In the genomic region with DNA sequence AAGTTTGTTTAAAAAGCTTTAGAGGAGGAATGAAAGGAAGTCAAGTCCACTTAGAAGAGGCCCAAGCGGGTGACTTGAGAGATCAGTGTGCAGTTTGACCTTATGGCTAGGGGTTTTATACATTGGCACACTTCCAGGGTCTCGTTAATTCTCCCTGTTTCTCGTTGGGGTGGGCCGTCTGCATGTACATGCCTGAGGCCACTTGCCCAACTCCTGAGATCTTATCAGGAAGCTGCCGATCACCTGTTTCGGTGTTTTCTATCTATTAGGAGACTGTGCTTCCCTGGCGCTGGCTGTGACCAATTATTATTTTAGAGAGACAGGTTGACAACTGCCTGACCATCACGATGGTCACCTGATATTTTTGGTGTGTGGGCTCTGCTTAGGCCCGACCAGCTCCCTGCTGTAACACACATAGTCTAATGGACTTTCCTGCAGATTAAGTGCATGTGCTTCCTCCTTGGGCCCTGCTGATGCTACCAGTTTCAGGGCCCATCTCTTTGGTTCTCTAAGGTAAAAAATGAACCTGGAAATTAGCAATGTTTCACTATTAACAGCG, we compare ENCODE assay signal across 9 cellular contexts. TPM values are rescaled to one million over a fixed set of nuclear protein-coding genes. Genes with fewer than 3 reads are reported as not detected.
DNase-seq lines count a peak whose midpoint lies in the region; ATAC-seq, FAIRE-seq and TF ChIP-seq lines count a peak whose summit lies in the region.
"Had no signal": no experiment of that assay in that cellular context is flagged by ENCODE, and none has a peak within 500 bp of the region (broad histone marks: within the 10 kb centered on the region; RNA-seq: fewer than 3 reads in every experiment).

No MANE protein-coding gene starts in this region.

- peaks cover 4% of the 10 kb centered on the region for H3K9me3 Mint-ChIP-seq in activated naive CD8-positive, alpha-beta T cell treated with anti-CD3 and anti-CD28 coated beads for 36 hours
- peaks cover 3% of the 10 kb centered on the region for H3K9me3 Mint-ChIP-seq in activated naive CD8-positive, alpha-beta T cell treated with anti-CD3 and anti-CD28 coated beads, Interleukin-2, amount 50 U/mL, for 24 hours
- H3K9me3 Mint-ChIP-seq: CD4-positive, alpha-beta T cell had no signal

- no peaks in the 10 kb centered on the region for H3K36me3 ChIP-seq in GM12878 (ENCODE audit: control insufficient read depth in 2 of 2, insufficient read depth in 2 of 2, low read length in 1 of 2)

- H3K9ac ChIP-seq in GM12878 (ENCODE audit: control insufficient read depth, insufficient read depth, low read length) = peak overlapping the region; percentile 49

- H3K27ac Mint-ChIP-seq in activated naive CD8-positive, alpha-beta T cell treated with anti-CD3 and anti-CD28 coated beads for 36 hours = peak overlapping the region; percentile 45
- H3K27ac Mint-ChIP-seq in activated naive CD8-positive, alpha-beta T cell treated with anti-CD3 and anti-CD28 coated beads, Interleukin-2, amount 50 U/mL, for 24 hours = no peak overlapping the region
- H3K27ac Mint-ChIP-seq: CD4-positive, alpha-beta T cell had no signal

- H2AFZ ChIP-seq in GM12878 (ENCODE audit: control insufficient read depth, low read depth, low read length) = peak overlapping the region; percentile 54

- ATAC-seq in activated naive CD8-positive, alpha-beta T cell treated with anti-CD3 and anti-CD28 coated beads, Interleukin-2, amount 50 U/mL, for 24 hours = no peak
- ATAC-seq in HG03354 (IDR thresholded peaks at IDR 0.05; ENCODE audit: poor library complexity, severe bottlenecking, unreplicated experiment) (peak; percentile 31), GM12878 (peak; percentile 6)

- RAD21 ChIA-PET in GM12878 (lab: Charles Lee; ENCODE audit: unreplicated experiment) = interaction anchor here (0.9 to 6.0 kb wide), 9 partner anchors 10 to 451 kb away, joined by 3 to 54 read pairs (median 5); a partner anchor contains a TSS

- CTCF ChIA-PET in GM12878 (lab: Yijun Ruan, JAX) = interaction anchor here (0.6 to 2.1 kb wide), 9 partner anchors 11 to 417 kb away, joined by 3 to 6 read pairs (median 3); no protein-coding TSS in a partner anchor

- TF ChIP-seq CTCF in GM12878 (IDR thresholded peaks at IDR 0.05 in 2 of 3, conservative IDR thresholded peaks at IDR 0.05 in 1 of 3; ENCODE audit: control insufficient read depth in 2 of 3, extremely low read depth in 1 of 3, insufficient read depth in 1 of 3, low read depth in 3 of 3, low read length in 3 of 3) = no peak

- H3K27me3 ChIP-seq in GM12878 (replicated peaks in 1 of 2; ENCODE audit: control insufficient read depth in 2 of 2, insufficient read depth in 2 of 2, low read length in 1 of 2) = no peaks in the 10 kb centered on the region

- H4K20me1 ChIP-seq in GM12878 (ENCODE audit: control insufficient read depth, insufficient read depth) = no peaks in the 10 kb centered on the region

- TF ChIP-seq RAD21 in GM12878 (IDR thresholded peaks at IDR 0.05; ENCODE audit: insufficient read depth, low read depth, low read length) = no peak

- no peak for TF ChIP-seq POLR2A in GM12878 (IDR thresholded peaks at IDR 0.05; ENCODE audit: low read depth, low read length)

- no peak overlapping the region for H3K4me3 ChIP-seq in GM12878

- BruUV-seq in GM12878 (replicated peaks; lab: Mats Ljungman, UMichigan) = TSS peak; percentile 99

- no peak for FAIRE-seq in GM12878 (lab: Jason Lieb, UNC)

- peak overlapping the region; percentile 52 for H3K4me2 ChIP-seq in GM12878 (ENCODE audit: control insufficient read depth, insufficient read depth)

- peaks cover 1% of the 10 kb centered on the region for H3K36me3 Mint-ChIP-seq in activated naive CD8-positive, alpha-beta T cell treated with anti-CD3 and anti-CD28 coated beads for 36 hours
- no peaks in the 10 kb centered on the region for H3K36me3 Mint-ChIP-seq in activated naive CD8-positive, alpha-beta T cell treated with anti-CD3 and anti-CD28 coated beads, Interleukin-2, amount 50 U/mL, for 24 hours (ENCODE audit: low read depth)

- in situ Hi-C loops in GM12878 (cut with MboI) = no loop called here

- intact Hi-C loops in GM12878 (cut with micrococcal nuclease; ENCODE audit: unreplicated experiment) = loop anchor here (1.0 kb wide), 1 partner anchor 28 kb away; no protein-coding TSS in a partner anchor

- peaks cover 5% of the 10 kb centered on the region for H3K4me1 Mint-ChIP-seq in activated naive CD8-positive, alpha-beta T cell treated with anti-CD3 and anti-CD28 coated beads for 36 hours
- H3K4me1 Mint-ChIP-seq in activated naive CD8-positive, alpha-beta T cell treated with anti-CD3 and anti-CD28 coated beads, Interleukin-2, amount 50 U/mL, for 24 hours = peaks cover 7% of the 10 kb centered on the region

- no peak overlapping the region for H3K4me3 Mint-ChIP-seq in activated naive CD8-positive, alpha-beta T cell treated with anti-CD3 and anti-CD28 coated beads for 36 hours
- H3K4me3 Mint-ChIP-seq in activated naive CD8-positive, alpha-beta T cell treated with anti-CD3 and anti-CD28 coated beads, Interleukin-2, amount 50 U/mL, for 24 hours = no peak overlapping the region
- H3K4me3 Mint-ChIP-seq: CD4-positive, alpha-beta T cell had no signal

- no peaks in the 10 kb centered on the region for H3K27me3 Mint-ChIP-seq in activated naive CD8-positive, alpha-beta T cell treated with anti-CD3 and anti-CD28 coated beads for 36 hours
- no peaks in the 10 kb centered on the region for H3K27me3 Mint-ChIP-seq in activated naive CD8-positive, alpha-beta T cell treated with anti-CD3 and anti-CD28 coated beads, Interleukin-2, amount 50 U/mL, for 24 hours
- H3K27me3 Mint-ChIP-seq: CD4-positive, alpha-beta T cell had no signal

- DNase-seq in activated naive CD8-positive, alpha-beta T cell treated with anti-CD3 and anti-CD28 coated beads for 36 hours = no peak
- no peak for DNase-seq in activated naive CD8-positive, alpha-beta T cell treated with anti-CD3 and anti-CD28 coated beads, Interleukin-2, amount 50 U/mL, for 24 hours
- DNase-seq in GM12878 (ENCODE audit: low read depth, low spot score) = no peak
- peak in 9 of 49 donors; percentile 6 to 58 (median 40) for DNase-seq in substantia nigra (lab: John Stamatoyannopoulos, UW)
- no peak for DNase-seq in GOT3 (lab: John Stamatoyannopoulos, UW)
- no peak for DNase-seq in stimulated activated CD4-positive, alpha-beta T cell treated with anti-CD3 and anti-CD28 coated beads, Interleukin-4, amount 100 ng/mL, for 1 hour
- no peak for DNase-seq in effector CD8-positive, alpha-beta T cell (lab: John Stamatoyannopoulos, UW)
- DNase-seq: CD4-positive, alpha-beta T cell had no signal

- H3K27ac ChIP-seq in GM12878 (ENCODE audit: control insufficient read depth, insufficient read depth) (peak overlapping the region; percentile 87), substantia nigra (ENCODE audit: low read depth, low read length, poor library complexity, severe bottlenecking) (peak overlapping the region; percentile 98)

- no peak for TF ChIP-seq EP300 in GM12878 (IDR thresholded peaks at IDR 0.05; ENCODE audit: borderline replicate concordance in 1 of 2, control insufficient read depth in 1 of 2, low read depth in 2 of 2, low read length in 2 of 2)

- H3K4me1 ChIP-seq in GM12878 (ENCODE audit: control insufficient read depth, insufficient read depth, low read length) = peaks cover 33% of the 10 kb centered on the region

- SMC1A ChIA-PET in GM12878 (lab: Charles Lee; ENCODE audit: uncharacterized antibody, unreplicated experiment) = interaction anchor here (1.1 to 4.5 kb wide), 10 partner anchors 10 to 364 kb away, joined by 3 to 36 read pairs (median 4); no protein-coding TSS in a partner anchor

- 13% methylated on average over 10 of the region's 10 CpGs for WGBS in GM12878 (ENCODE audit: insufficient coverage, insufficient replicate concordance, low lambda C conversion rate, missing lambda C conversion rate)

- H3K79me2 ChIP-seq in GM12878 (ENCODE audit: control insufficient read depth, insufficient read depth, low read length) = no peaks in the 10 kb centered on the region

- peaks cover 8% of the 10 kb centered on the region; the same call in 2 of the 3 replicates for H3K9me3 ChIP-seq in GM12878 (replicated peaks; ENCODE audit: control insufficient read depth, insufficient read depth, low read length)

- POLR2A ChIA-PET in GM12878 (lab: Charles Lee) = interaction anchor here (0.7 to 4.2 kb wide), 3 partner anchors 27 to 231 kb away, joined by 7 to 43 read pairs (median 8); no protein-coding TSS in a partner anchor

RNA-seq across cellular contexts. Expression of a gene that starts 31.0 kb away (rescaled TPM):
- 100 to 1,000 TPM; 163 to 173 TPM for total RNA-seq in activated naive CD8-positive, alpha-beta T cell treated with anti-CD3 and anti-CD28 coated beads for 36 hours
- total RNA-seq in GM12878 (2013; cell fraction: nucleolus; rRNA removed) = 48.0 and 54.2 TPM in 2 replicates
- total RNA-seq in GM12878 (2014; rRNA removed) (58.8 and 66.9 TPM in 2 replicates), GM12878 (2014; rRNA removed; fragmentation: Illumina TruSeq; extraction: Trizol) (72.6 and 75.0 TPM in 2 replicates), GM12878 (2021) (105 and 106 TPM in 2 replicates)
- 19.5 TPM for polyA plus RNA-seq in GM12878 (2011; ENCODE audit: low read depth)
- polyA plus RNA-seq in GM12878 (2011; rRNA removed) (59.8 and 69.5 TPM in 2 replicates), GM12878 (2014; fragmentation: Illumina TruSeq; extraction: Trizol) (94.4 and 110 TPM in 2 replicates), GM12878 (2014; fragmentation: Nextera tagmentation; extraction: Ambion mirVana) (10 to 100 TPM; 12.4 to 25.6 TPM), GM12878 (2014; rRNA removed) (56.0 and 56.2 TPM in 2 replicates), GM12878 (2016; fragmentation: Nextera tagmentation; extraction: Ambion mirVana) (100 to 1,000 TPM; 104 to 108 TPM)
- polyA plus RNA-seq in GM12878 (2011; cell fraction: cytosol; rRNA removed) = 18.4 and 26.7 TPM in 2 replicates
- polyA plus RNA-seq in GM12878 (2011; cell fraction: nucleus; rRNA removed) = 25.8 and 48.0 TPM in 2 replicates
- polyA plus RNA-seq in GM12878 (2012) = 23.4 and 26.8 TPM in 2 replicates
- 36.1 and 54.6 TPM in 2 replicates for polyA minus RNA-seq in GM12878 (2011; rRNA and poly(A)+ RNA removed)
- 31.3 and 35.0 TPM in 2 replicates for polyA minus RNA-seq in GM12878 (2011; cell fraction: cytosol; rRNA and poly(A)+ RNA removed)
- 13.1 and 23.7 TPM in 2 replicates for polyA minus RNA-seq in GM12878 (2011; cell fraction: nucleus; rRNA and poly(A)+ RNA removed)
